Comparison of ENCODE assay signal across 2 cellular contexts in genomic region chr5:169298193-169298592, GRCh38.
TF ChIP-seq lines count a peak whose summit lies in the region.

No MANE protein-coding gene starts in this region.

TF ChIP-seq in SK-N-SH, 30 proteins besides CTCF, POLR2A, EP300 and RAD21:
- TF ChIP-seq MXI1 (IDR thresholded peaks at IDR 0.05; ENCODE audit: low read depth, low read length) (no peak), FOXM1 (IDR thresholded peaks at IDR 0.05; ENCODE audit: low read depth) (no peak), NRF1 (IDR thresholded peaks at IDR 0.05; ENCODE audit: low read depth, low read length) (no peak), SMC3 (IDR thresholded peaks at IDR 0.05; ENCODE audit: low read depth, low read length) (no peak), CHD2 (IDR thresholded peaks at IDR 0.05; ENCODE audit: low read length, partially characterized antibody) (no peak), FOSL2 (IDR thresholded peaks at IDR 0.05; ENCODE audit: borderline replicate concordance, low read depth) (no peak), RFX5 (IDR thresholded peaks at IDR 0.05; ENCODE audit: low read length) (no peak), EZH2phosphoT487 (IDR thresholded peaks at IDR 0.05; ENCODE audit: borderline replicate concordance, low read depth) (no peak), NFIC (IDR thresholded peaks at IDR 0.05; ENCODE audit: borderline replicate concordance) (no peak)
TF ChIP-seq in SK-N-SH: peak in this region for 0.

TF ChIP-seq in SK-N-SH treated with all-trans-retinoic acid at 6 μM for 48 hours, 23 proteins besides CTCF, POLR2A, EP300 and RAD21:
- TF ChIP-seq TCF4 (CRISPR knock-in tag; IDR thresholded peaks at IDR 0.05; ENCODE audit: borderline replicate concordance), result no peak
- TF ChIP-seq POU6F1 (CRISPR knock-in tag; IDR thresholded peaks at IDR 0.05; ENCODE audit: borderline replicate concordance, low read depth), result no peak
- no peak for TF ChIP-seq ESRRG (CRISPR knock-in tag; IDR thresholded peaks at IDR 0.05)
- TF ChIP-seq OSR1 (CRISPR knock-in tag; IDR thresholded peaks at IDR 0.05), result no peak
- TF ChIP-seq PPARA (CRISPR knock-in tag; IDR thresholded peaks at IDR 0.05; ENCODE audit: borderline replicate concordance), result no peak
- no peak for TF ChIP-seq RARB (CRISPR knock-in tag; IDR thresholded peaks at IDR 0.05)
- no peak for TF ChIP-seq CSRNP3 (CRISPR knock-in tag; IDR thresholded peaks at IDR 0.05)
- TF ChIP-seq TSHZ2 (CRISPR knock-in tag; IDR thresholded peaks at IDR 0.05), result no peak
- TF ChIP-seq ZC3H10 (CRISPR knock-in tag; IDR thresholded peaks at IDR 0.05), result no peak
- no peak for TF ChIP-seq ISL1 (CRISPR knock-in tag; IDR thresholded peaks at IDR 0.05)
- no peak for TF ChIP-seq GLIS3 (CRISPR knock-in tag; IDR thresholded peaks at IDR 0.05)
